ENCODE assay signal across 1 cellular context in genomic region chr20:48850681-48851299, GRCh38.
TF ChIP-seq lines count a peak whose summit lies in the region.

No MANE protein-coding gene starts in this region.

TF ChIP-seq in GM12878, 131 proteins besides CTCF, POLR2A, EP300 and RAD21 (continued from another document):
- TF ChIP-seq ZBTB40 (IDR thresholded peaks at IDR 0.05; ENCODE audit: borderline replicate concordance), result peak; percentile 78; the same call in 1 of the 2 replicates
